Comparison of ENCODE assay signal across 1 cellular context in genomic region chr17:42087042-42087701, GRCh38.
TF ChIP-seq lines count a peak whose summit lies in the region.

No MANE protein-coding gene starts in this region.

TF ChIP-seq in K562, 482 proteins besides CTCF, POLR2A, EP300 and RAD21 (continued from another document and continues in another):
- TF ChIP-seq ZBTB40 (IDR thresholded peaks at IDR 0.05) (0 out of 2 replicates have a peak, but pooled peaks have one; percentile 12), ZBTB40 (CRISPR knock-in tag; IDR thresholded peaks at IDR 0.05) (no peak), GABPB1 (CRISPR knock-in tag; IDR thresholded peaks at IDR 0.05) (no peak), SMC3 (conservative IDR thresholded peaks at IDR 0.05; ENCODE audit: insufficient read depth, low read depth, low read length) (no peak), ETV1 (tag; conservative IDR thresholded peaks at IDR 0.05; ENCODE audit: low read depth) (no peak), PHTF2 (CRISPR knock-in tag; IDR thresholded peaks at IDR 0.05) (no peak), ZNF696 (CRISPR knock-in tag; conservative IDR thresholded peaks at IDR 0.05) (no peak), CEBPB (tag; IDR thresholded peaks at IDR 0.05) (peak; percentile 36; the same call in 1 of the 2 replicates), CTBP1 (IDR thresholded peaks at IDR 0.05; ENCODE audit: borderline replicate concordance) (peak; percentile 53; the same call in 1 of the 2 replicates), SMARCA4 (IDR thresholded peaks at IDR 0.05) (peak; percentile 63; the same call in 1 of the 2 replicates), SPI1 (IDR thresholded peaks at IDR 0.05; ENCODE audit: borderline replicate concordance, low read depth, low read length) (no peak), FOXJ3 (CRISPR knock-in tag; IDR thresholded peaks at IDR 0.05) (no peak), JUN (IDR thresholded peaks at IDR 0.05; ENCODE audit: borderline replicate concordance, low read depth, low read length) (no peak), JUN (CRISPR knock-in tag; IDR thresholded peaks at IDR 0.05; ENCODE audit: borderline replicate concordance) (no peak), ZNF507 (tag; conservative IDR thresholded peaks at IDR 0.05) (no peak), ZC3H4 (CRISPR knock-in tag; IDR thresholded peaks at IDR 0.05; ENCODE audit: borderline replicate concordance) (no peak), ZNF589 (CRISPR knock-in tag; IDR thresholded peaks at IDR 0.05; ENCODE audit: low read depth) (no peak), ZNF354B (CRISPR knock-in tag; IDR thresholded peaks at IDR 0.05) (no peak), MYBL2 (IDR thresholded peaks at IDR 0.05; ENCODE audit: low read depth) (no peak), MYBL2 (CRISPR knock-in tag; IDR thresholded peaks at IDR 0.05; ENCODE audit: borderline replicate concordance) (no peak), EP400 (IDR thresholded peaks at IDR 0.05) (no peak), PHB2 (IDR thresholded peaks at IDR 0.05; ENCODE audit: low read depth) (no peak), ZFX (CRISPR knock-in tag; IDR thresholded peaks at IDR 0.05) (no peak), TCF7 (IDR thresholded peaks at IDR 0.05; ENCODE audit: borderline replicate concordance) (no peak), BDP1 (IDR thresholded peaks at IDR 0.05; ENCODE audit: insufficient read depth, insufficient read length) (no peak), SMARCC2 (IDR thresholded peaks at IDR 0.05; ENCODE audit: low read depth) (no peak), SMAD1 (IDR thresholded peaks at IDR 0.05; ENCODE audit: low read depth, low read length, partially characterized antibody) (no peak), HDGF (IDR thresholded peaks at IDR 0.05) (no peak), MEIS2 (IDR thresholded peaks at IDR 0.05; ENCODE audit: partially characterized antibody) (peak; percentile 100), FOS (IDR thresholded peaks at IDR 0.05; ENCODE audit: extremely low read depth, insufficient read length) (no peak), NR1H2 (CRISPR knock-in tag; IDR thresholded peaks at IDR 0.05) (no peak), REST (CRISPR knock-in tag; IDR thresholded peaks at IDR 0.05; ENCODE audit: low read depth) (no peak), MECOM (CRISPR knock-in tag; IDR thresholded peaks at IDR 0.05) (peak; percentile 73; the same call in 1 of the 2 replicates), NFRKB (IDR thresholded peaks at IDR 0.05; ENCODE audit: low read depth) (no peak), TCF3 (CRISPR knock-in tag; IDR thresholded peaks at IDR 0.05) (peak; percentile 63), ZNF324 (CRISPR knock-in tag; IDR thresholded peaks at IDR 0.05) (no peak)
- TF ChIP-seq, protein P1, sequence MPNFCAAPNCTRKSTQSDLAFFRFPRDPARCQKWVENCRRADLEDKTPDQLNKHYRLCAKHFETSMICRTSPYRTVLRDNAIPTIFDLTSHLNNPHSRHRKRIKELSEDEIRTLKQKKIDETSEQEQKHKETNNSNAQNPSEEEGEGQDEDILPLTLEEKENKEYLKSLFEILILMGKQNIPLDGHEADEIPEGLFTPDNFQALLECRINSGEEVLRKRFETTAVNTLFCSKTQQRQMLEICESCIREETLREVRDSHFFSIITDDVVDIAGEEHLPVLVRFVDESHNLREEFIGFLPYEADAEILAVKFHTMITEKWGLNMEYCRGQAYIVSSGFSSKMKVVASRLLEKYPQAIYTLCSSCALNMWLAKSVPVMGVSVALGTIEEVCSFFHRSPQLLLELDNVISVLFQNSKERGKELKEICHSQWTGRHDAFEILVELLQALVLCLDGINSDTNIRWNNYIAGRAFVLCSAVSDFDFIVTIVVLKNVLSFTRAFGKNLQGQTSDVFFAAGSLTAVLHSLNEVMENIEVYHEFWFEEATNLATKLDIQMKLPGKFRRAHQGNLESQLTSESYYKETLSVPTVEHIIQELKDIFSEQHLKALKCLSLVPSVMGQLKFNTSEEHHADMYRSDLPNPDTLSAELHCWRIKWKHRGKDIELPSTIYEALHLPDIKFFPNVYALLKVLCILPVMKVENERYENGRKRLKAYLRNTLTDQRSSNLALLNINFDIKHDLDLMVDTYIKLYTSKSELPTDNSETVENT (CRISPR knock-in tag; IDR thresholded peaks at IDR 0.05): no peak
- TF ChIP-seq, protein P2, sequence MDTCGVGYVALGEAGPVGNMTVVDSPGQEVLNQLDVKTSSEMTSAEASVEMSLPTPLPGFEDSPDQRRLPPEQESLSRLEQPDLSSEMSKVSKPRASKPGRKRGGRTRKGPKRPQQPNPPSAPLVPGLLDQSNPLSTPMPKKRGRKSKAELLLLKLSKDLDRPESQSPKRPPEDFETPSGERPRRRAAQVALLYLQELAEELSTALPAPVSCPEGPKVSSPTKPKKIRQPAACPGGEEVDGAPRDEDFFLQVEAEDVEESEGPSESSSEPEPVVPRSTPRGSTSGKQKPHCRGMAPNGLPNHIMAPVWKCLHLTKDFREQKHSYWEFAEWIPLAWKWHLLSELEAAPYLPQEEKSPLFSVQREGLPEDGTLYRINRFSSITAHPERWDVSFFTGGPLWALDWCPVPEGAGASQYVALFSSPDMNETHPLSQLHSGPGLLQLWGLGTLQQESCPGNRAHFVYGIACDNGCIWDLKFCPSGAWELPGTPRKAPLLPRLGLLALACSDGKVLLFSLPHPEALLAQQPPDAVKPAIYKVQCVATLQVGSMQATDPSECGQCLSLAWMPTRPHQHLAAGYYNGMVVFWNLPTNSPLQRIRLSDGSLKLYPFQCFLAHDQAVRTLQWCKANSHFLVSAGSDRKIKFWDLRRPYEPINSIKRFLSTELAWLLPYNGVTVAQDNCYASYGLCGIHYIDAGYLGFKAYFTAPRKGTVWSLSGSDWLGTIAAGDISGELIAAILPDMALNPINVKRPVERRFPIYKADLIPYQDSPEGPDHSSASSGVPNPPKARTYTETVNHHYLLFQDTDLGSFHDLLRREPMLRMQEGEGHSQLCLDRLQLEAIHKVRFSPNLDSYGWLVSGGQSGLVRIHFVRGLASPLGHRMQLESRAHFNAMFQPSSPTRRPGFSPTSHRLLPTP (IDR thresholded peaks at IDR 0.05; ENCODE audit: borderline replicate concordance, extremely low read depth, insufficient read length): no peak
- TF ChIP-seq, protein P3, sequence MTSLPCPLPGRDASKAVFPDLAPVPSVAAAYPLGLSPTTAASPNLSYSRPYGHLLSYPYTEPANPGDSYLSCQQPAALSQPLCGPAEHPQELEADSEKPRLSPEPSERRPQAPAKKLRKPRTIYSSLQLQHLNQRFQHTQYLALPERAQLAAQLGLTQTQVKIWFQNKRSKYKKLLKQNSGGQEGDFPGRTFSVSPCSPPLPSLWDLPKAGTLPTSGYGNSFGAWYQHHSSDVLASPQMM (CRISPR knock-in tag; IDR thresholded peaks at IDR 0.05): no peak
- TF ChIP-seq, protein P4, sequence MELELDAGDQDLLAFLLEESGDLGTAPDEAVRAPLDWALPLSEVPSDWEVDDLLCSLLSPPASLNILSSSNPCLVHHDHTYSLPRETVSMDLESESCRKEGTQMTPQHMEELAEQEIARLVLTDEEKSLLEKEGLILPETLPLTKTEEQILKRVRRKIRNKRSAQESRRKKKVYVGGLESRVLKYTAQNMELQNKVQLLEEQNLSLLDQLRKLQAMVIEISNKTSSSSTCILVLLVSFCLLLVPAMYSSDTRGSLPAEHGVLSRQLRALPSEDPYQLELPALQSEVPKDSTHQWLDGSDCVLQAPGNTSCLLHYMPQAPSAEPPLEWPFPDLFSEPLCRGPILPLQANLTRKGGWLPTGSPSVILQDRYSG (tag; conservative IDR thresholded peaks at IDR 0.05; ENCODE audit: low read depth): no peak
- TF ChIP-seq, protein P5, sequence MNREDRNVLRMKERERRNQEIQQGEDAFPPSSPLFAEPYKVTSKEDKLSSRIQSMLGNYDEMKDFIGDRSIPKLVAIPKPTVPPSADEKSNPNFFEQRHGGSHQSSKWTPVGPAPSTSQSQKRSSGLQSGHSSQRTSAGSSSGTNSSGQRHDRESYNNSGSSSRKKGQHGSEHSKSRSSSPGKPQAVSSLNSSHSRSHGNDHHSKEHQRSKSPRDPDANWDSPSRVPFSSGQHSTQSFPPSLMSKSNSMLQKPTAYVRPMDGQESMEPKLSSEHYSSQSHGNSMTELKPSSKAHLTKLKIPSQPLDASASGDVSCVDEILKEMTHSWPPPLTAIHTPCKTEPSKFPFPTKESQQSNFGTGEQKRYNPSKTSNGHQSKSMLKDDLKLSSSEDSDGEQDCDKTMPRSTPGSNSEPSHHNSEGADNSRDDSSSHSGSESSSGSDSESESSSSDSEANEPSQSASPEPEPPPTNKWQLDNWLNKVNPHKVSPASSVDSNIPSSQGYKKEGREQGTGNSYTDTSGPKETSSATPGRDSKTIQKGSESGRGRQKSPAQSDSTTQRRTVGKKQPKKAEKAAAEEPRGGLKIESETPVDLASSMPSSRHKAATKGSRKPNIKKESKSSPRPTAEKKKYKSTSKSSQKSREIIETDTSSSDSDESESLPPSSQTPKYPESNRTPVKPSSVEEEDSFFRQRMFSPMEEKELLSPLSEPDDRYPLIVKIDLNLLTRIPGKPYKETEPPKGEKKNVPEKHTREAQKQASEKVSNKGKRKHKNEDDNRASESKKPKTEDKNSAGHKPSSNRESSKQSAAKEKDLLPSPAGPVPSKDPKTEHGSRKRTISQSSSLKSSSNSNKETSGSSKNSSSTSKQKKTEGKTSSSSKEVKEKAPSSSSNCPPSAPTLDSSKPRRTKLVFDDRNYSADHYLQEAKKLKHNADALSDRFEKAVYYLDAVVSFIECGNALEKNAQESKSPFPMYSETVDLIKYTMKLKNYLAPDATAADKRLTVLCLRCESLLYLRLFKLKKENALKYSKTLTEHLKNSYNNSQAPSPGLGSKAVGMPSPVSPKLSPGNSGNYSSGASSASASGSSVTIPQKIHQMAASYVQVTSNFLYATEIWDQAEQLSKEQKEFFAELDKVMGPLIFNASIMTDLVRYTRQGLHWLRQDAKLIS (CRISPR knock-in tag; IDR thresholded peaks at IDR 0.05): no peak
